In the genomic region with DNA sequence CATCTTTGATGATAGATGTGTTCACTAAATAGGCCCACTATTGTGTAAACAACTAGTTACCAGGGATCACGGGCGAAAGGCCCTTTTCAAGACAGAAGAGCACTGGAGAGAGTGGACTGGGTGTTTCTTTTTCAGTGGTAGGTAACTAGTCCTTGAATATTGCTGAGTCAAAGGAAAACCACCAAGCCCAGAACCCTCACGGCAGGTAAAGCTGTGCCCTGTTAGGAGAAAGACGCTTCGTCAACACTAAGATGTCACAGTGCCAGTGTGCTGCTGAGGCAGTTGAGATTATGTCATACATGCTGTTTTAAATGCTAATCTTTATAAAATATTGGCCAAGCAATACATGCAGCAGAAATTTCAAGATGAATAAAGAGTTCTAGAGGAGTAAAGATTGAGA, we compare ENCODE assay signal across 20 cellular contexts.
"Had no signal": no experiment of that assay in that cellular context is flagged by ENCODE, and none has a peak within 500 bp of the region (broad histone marks: within the 10 kb centered on the region; RNA-seq: fewer than 3 reads in every experiment).

No MANE protein-coding gene starts in this region.

- H3K27ac ChIP-seq: lower lobe of right lung, sigmoid colon, upper lobe of right lung had no signal

- H3K27me3 Mint-ChIP-seq: natural killer cell treated with Interleukin-12 subunit alpha and Interleukin-12 subunit beta and Interleukin-15 and Interleukin-18, amount 100 ng/mL, for 72 hours had no signal

- H3K27ac Mint-ChIP-seq: activated T-cell treated with anti-CD3 and anti-CD28 coated beads, Interleukin-2, amount 50 U/mL, for 72 hours; natural killer cell treated with Interleukin-12 subunit alpha and Interleukin-12 subunit beta and Interleukin-15 and Interleukin-18, amount 100 ng/mL, for 72 hours; stimulated activated effector memory CD8-positive, alpha-beta T cell treated with anti-CD3 and anti-CD28 coated beads, Interleukin-12 subunit alpha, Interleukin-12 subunit beta, amount 100 ng/mL, for 72 hours had no signal

- H3K9me3 ChIP-seq: lower lobe of right lung, sigmoid colon, upper lobe of right lung had no signal

- H3K4me3 Mint-ChIP-seq: activated T-cell treated with anti-CD3 and anti-CD28 coated beads, Interleukin-2, amount 50 U/mL, for 72 hours; natural killer cell treated with Interleukin-12 subunit alpha and Interleukin-12 subunit beta and Interleukin-15 and Interleukin-18, amount 100 ng/mL, for 72 hours; stimulated activated effector memory CD8-positive, alpha-beta T cell treated with anti-CD3 and anti-CD28 coated beads, Interleukin-12 subunit alpha, Interleukin-12 subunit beta, amount 100 ng/mL, for 72 hours had no signal

- H3K4me1 ChIP-seq: lower lobe of right lung, sigmoid colon, upper lobe of right lung had no signal

- H3K4me3 ChIP-seq: lower lobe of right lung, sigmoid colon, upper lobe of right lung had no signal

- H3K36me3 ChIP-seq: lower lobe of right lung, sigmoid colon, upper lobe of right lung had no signal

- H3K36me3 Mint-ChIP-seq: stimulated activated effector memory CD8-positive, alpha-beta T cell treated with anti-CD3 and anti-CD28 coated beads, Interleukin-12 subunit alpha, Interleukin-12 subunit beta, amount 100 ng/mL, for 72 hours had no signal

- DNase-seq: activated CD4-positive, alpha-beta T cell treated with anti-CD3 and anti-CD28 coated beads, Interleukin-2, amount 50 U/mL, for 4 hours; activated effector memory CD4-positive, alpha-beta T cell treated with anti-CD3 and anti-CD28 coated beads, Interleukin-2, amount 50 U/mL, for 16 hours; activated naive CD4-positive, alpha-beta T cell treated with anti-CD3 and anti-CD28 coated beads, Interleukin-2, amount 50 U/mL, for 16 hours; activated T-cell treated with anti-CD3 and anti-CD28 coated beads, Interleukin-2, amount 50 U/mL, for 72 hours; cerebellar nuclear complex; cortex of kidney; erythroblast; foreskin melanocyte; glutamatergic neuron; hippocampal formation; lower lobe of right lung; sigmoid colon; stimulated activated CD4-positive, alpha-beta T cell treated with anti-CD3 and anti-CD28 coated beads, Interleukin-4, amount 100 ng/mL, for 24 hours; upper lobe of right lung had no signal

- FAIRE-seq: bronchial epithelial cell, endometrium, keratinocyte had no signal

- H3K27me3 ChIP-seq: sigmoid colon, upper lobe of right lung had no signal

- ATAC-seq: activated CD4-positive, CD25-positive, alpha-beta regulatory T cell treated with anti-CD3 and anti-CD28 coated beads, Interleukin-2, amount 50 U/mL, for 24 hours; activated T-cell treated with anti-CD3 and anti-CD28 coated beads, Interleukin-2, amount 50 U/mL, for 72 hours; lower lobe of right lung; natural killer cell treated with Interleukin-12 subunit alpha and Interleukin-12 subunit beta and Interleukin-15 and Interleukin-18, amount 100 ng/mL, for 72 hours; stimulated activated effector memory CD8-positive, alpha-beta T cell treated with anti-CD3 and anti-CD28 coated beads, Interleukin-12 subunit alpha, Interleukin-12 subunit beta, amount 100 ng/mL, for 72 hours; upper lobe of right lung had no signal

- H3K4me1 Mint-ChIP-seq: stimulated activated effector memory CD8-positive, alpha-beta T cell treated with anti-CD3 and anti-CD28 coated beads, Interleukin-12 subunit alpha, Interleukin-12 subunit beta, amount 100 ng/mL, for 72 hours had no signal
